ENCODE assay signal across 8 cellular contexts in genomic region chr11:7665473-7666291, GRCh38. TPM values are rescaled to one million over a fixed set of nuclear protein-coding genes. Genes with fewer than 3 reads are reported as not detected.
DNase-seq lines count a peak whose midpoint lies in the region; ATAC-seq and TF ChIP-seq lines count a peak whose summit lies in the region.

No MANE protein-coding gene starts in this region.

- peaks cover 4% of the 10 kb centered on the region for H3K4me1 ChIP-seq in lower lobe of right lung

- H3K4me3 ChIP-seq in coronary artery (no peak overlapping the region), lower lobe of right lung (no peak overlapping the region)

- H3K27ac ChIP-seq in coronary artery (no peak overlapping the region), lower lobe of right lung (no peak overlapping the region)

- DNase-seq in AG20443 (ENCODE audit: low spot score): peak; percentile 92
- peak; percentile 59 for DNase-seq in NCI-H2196 treated with DMSO at 0.1 percent for 48 hours (lab: John Stamatoyannopoulos, UW; ENCODE audit: unreplicated experiment)
- peak; percentile 47 to 49 for DNase-seq in activated CD4-positive, alpha-beta T cell treated with anti-CD3 and anti-CD28 coated beads for 4 hours
- DNase-seq in coronary artery (ENCODE audit: low spot score): peak; percentile 83
- DNase-seq in lower lobe of right lung: peak; percentile 91
- peak; percentile 42 to 61 for DNase-seq in stimulated activated CD8-positive, alpha-beta memory T cell treated with anti-CD3 and anti-CD28 coated beads, Interleukin-15, amount 100 ng/mL, for 48 hours (ENCODE audit: low read depth in 2 of 2)

- no peaks in the 10 kb centered on the region for H3K27me3 ChIP-seq in lower lobe of right lung (ENCODE audit: low read depth)

- no peaks in the 10 kb centered on the region for H3K9me3 ChIP-seq in lower lobe of right lung

- intact Hi-C loops in lower lobe of right lung (cut with DNase I): no loop called here

- peak; percentile 94 for ATAC-seq in GM18861 (IDR thresholded peaks at IDR 0.05; ENCODE audit: unreplicated experiment)
- ATAC-seq in HG03039 (IDR thresholded peaks at IDR 0.05; ENCODE audit: unreplicated experiment): peak; percentile 95
- peak; percentile 98 for ATAC-seq in lower lobe of right lung

- TF ChIP-seq CTCF in coronary artery (IDR thresholded peaks at IDR 0.05): peak; percentile 86
- peak; percentile 82 for TF ChIP-seq CTCF in lower lobe of right lung (IDR thresholded peaks at IDR 0.05)

- H3K36me3 ChIP-seq in lower lobe of right lung: no peaks in the 10 kb centered on the region

RNA-seq across cellular contexts. Expression of gene CYB5R2, which starts 7.6 kb away (rescaled TPM):
- 16.0 TPM for total RNA-seq in lower lobe of right lung

RNA-seq across cellular contexts. Expression of gene OVCH2, which starts 40.6 kb away (rescaled TPM):
- 7.4 TPM for total RNA-seq in lower lobe of right lung
